Comparison of ENCODE assay signal across 1 cellular context in genomic region chr1:25560788-25561187, GRCh38.
TF ChIP-seq lines count a peak whose summit lies in the region.

No MANE protein-coding gene starts in this region.

TF ChIP-seq in K562, 482 proteins besides CTCF, POLR2A, EP300 and RAD21 (continued from another document):
- TF ChIP-seq, protein P1, sequence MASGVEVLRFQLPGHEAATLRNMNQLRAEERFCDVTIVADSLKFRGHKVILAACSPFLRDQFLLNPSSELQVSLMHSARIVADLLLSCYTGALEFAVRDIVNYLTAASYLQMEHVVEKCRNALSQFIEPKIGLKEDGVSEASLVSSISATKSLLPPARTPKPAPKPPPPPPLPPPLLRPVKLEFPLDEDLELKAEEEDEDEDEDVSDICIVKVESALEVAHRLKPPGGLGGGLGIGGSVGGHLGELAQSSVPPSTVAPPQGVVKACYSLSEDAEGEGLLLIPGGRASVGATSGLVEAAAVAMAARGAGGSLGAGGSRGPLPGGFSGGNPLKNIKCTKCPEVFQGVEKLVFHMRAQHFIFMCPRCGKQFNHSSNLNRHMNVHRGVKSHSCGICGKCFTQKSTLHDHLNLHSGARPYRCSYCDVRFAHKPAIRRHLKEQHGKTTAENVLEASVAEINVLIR (CRISPR knock-in tag; IDR thresholded peaks at IDR 0.05): no peak
- TF ChIP-seq KLF1 (tag; IDR thresholded peaks at IDR 0.05): no peak
- no peak for TF ChIP-seq HMGN3 (IDR thresholded peaks at IDR 0.05; ENCODE audit: borderline replicate concordance, extremely low read depth, insufficient read length, low read depth, low read length)
- TF ChIP-seq FOXA3 (CRISPR knock-in tag; conservative IDR thresholded peaks at IDR 0.05 in 1 of 2, IDR thresholded peaks at IDR 0.05 in 1 of 2): no peak
